8 cellular contexts compared by ENCODE assay signal in the genomic region with DNA sequence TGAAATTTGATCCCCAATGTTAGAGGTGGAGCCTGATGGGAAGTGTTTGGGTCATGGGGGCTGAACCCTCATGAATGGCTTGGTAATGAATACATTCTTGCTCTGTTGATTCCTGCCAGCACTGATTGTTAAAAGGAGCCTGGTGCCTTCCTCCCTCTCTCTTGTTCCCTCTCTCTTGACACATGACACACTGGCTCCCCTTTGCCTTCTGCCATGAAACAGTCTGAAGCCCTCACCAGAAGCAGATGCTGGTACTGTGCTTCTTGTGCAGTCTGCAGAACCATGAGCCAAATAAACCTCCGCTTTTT. TPM values are rescaled to one million over a fixed set of nuclear protein-coding genes. Genes with fewer than 3 reads are reported as not detected.
DNase-seq lines count a peak whose midpoint lies in the region; ATAC-seq, FAIRE-seq and TF ChIP-seq lines count a peak whose summit lies in the region.

No MANE protein-coding gene starts in this region.

- peak overlapping the region; percentile 0 to 19 for H3K27ac Mint-ChIP-seq in natural killer cell treated with Interleukin-12 subunit alpha and Interleukin-12 subunit beta and Interleukin-15 and Interleukin-18, amount 100 ng/mL, for 72 hours
- no peak overlapping the region for H3K27ac Mint-ChIP-seq in natural killer cell

- ATAC-seq in natural killer cell treated with Interleukin-12 subunit alpha and Interleukin-12 subunit beta and Interleukin-15 and Interleukin-18, amount 100 ng/mL, for 72 hours: no peak
- ATAC-seq in natural killer cell: no peak
- ATAC-seq in HG03571 (IDR thresholded peaks at IDR 0.05; ENCODE audit: unreplicated experiment): peak; percentile 22

- intact Hi-C loops in natural killer cell (cut with micrococcal nuclease): no loop called here

- peaks cover 5 to 11% of the 10 kb centered on the region in 2 donors for H3K4me1 Mint-ChIP-seq in natural killer cell treated with Interleukin-12 subunit alpha and Interleukin-12 subunit beta and Interleukin-15 and Interleukin-18, amount 100 ng/mL, for 72 hours (ENCODE audit: low read depth in 2 of 2)
- no peaks in the 10 kb centered on the region for H3K4me1 Mint-ChIP-seq in natural killer cell

- TF ChIP-seq CTCF in natural killer cell (IDR thresholded peaks at IDR 0.05) (no peak), cardiac fibroblast (IDR thresholded peaks at IDR 0.05; ENCODE audit: low read depth, low read length) (no peak)

- H3K27me3 Mint-ChIP-seq in natural killer cell treated with Interleukin-12 subunit alpha and Interleukin-12 subunit beta and Interleukin-15 and Interleukin-18, amount 100 ng/mL, for 72 hours: peaks cover 13 to 19% of the 10 kb centered on the region in 2 donors
- H3K27me3 Mint-ChIP-seq in natural killer cell (ENCODE audit: low read depth in 2 of 2): peaks cover 11 to 23% of the 10 kb centered on the region in 2 donors

- H3K36me3 Mint-ChIP-seq in natural killer cell treated with Interleukin-12 subunit alpha and Interleukin-12 subunit beta and Interleukin-15 and Interleukin-18, amount 100 ng/mL, for 72 hours: no peaks in the 10 kb centered on the region
- H3K36me3 Mint-ChIP-seq in natural killer cell: no peaks in the 10 kb centered on the region

- no peak overlapping the region for H3K4me3 ChIP-seq in cardiac fibroblast (replicated peaks in 1 of 2; ENCODE audit: low read depth in 2 of 2, low read length in 2 of 2)

- no peaks in the 10 kb centered on the region for H3K9me3 Mint-ChIP-seq in natural killer cell treated with Interleukin-12 subunit alpha and Interleukin-12 subunit beta and Interleukin-15 and Interleukin-18, amount 100 ng/mL, for 72 hours
- no peaks in the 10 kb centered on the region for H3K9me3 Mint-ChIP-seq in natural killer cell

- H3K4me3 Mint-ChIP-seq in natural killer cell treated with Interleukin-12 subunit alpha and Interleukin-12 subunit beta and Interleukin-15 and Interleukin-18, amount 100 ng/mL, for 72 hours: peak overlapping the region; percentile 1
- no peak overlapping the region for H3K4me3 Mint-ChIP-seq in natural killer cell

- FAIRE-seq in urothelium cell line (lab: Jason Lieb, UNC): no peak

- DNase-seq in natural killer cell treated with Interleukin-12 subunit alpha and Interleukin-12 subunit beta and Interleukin-15 and Interleukin-18, amount 100 ng/mL, for 72 hours (ENCODE audit: low spot score): no peak
- DNase-seq in natural killer cell (no peak), cardiac fibroblast (ENCODE audit: low read depth in 2 of 2) (peak; percentile 10 to 42), renal cortical epithelial cell (ENCODE audit: low read depth) (peak; percentile 81), Kasumi-1 (lab: John Stamatoyannopoulos, UW) (no peak), NCI-H524 treated with DMSO at 0.1 percent for 48 hours (lab: John Stamatoyannopoulos, UW) (no peak), urothelium cell line (ENCODE audit: low spot score) (no peak)

RNA-seq across cellular contexts. Expression of a gene that starts 30.6 kb away (rescaled TPM):
- 10 to 100 TPM; 27.1 to 33.1 TPM for total RNA-seq in natural killer cell treated with Interleukin-12 subunit alpha and Interleukin-12 subunit beta and Interleukin-15 and Interleukin-18, amount 100 ng/mL, for 72 hours
- total RNA-seq in natural killer cell: 10 to 100 TPM; 64.6 to 76.3 (median 66.1) TPM
- 11.1 and 37.9 TPM in 2 replicates for total RNA-seq in renal cortical epithelial cell

Comparison
In these comparisons a context has a peak if more than half of its experiments do, and no peak if none do; other contexts are left out.
1. H3K27ac Mint-ChIP-seq: peak in natural killer cell treated with Interleukin-12 subunit alpha and Interleukin-12 subunit beta and Interleukin-15 and Interleukin-18, amount 100 ng/mL, for 72 hours (2 of 2); none in natural killer cell (0 of 2).
2. DNase-seq: peak in cardiac fibroblast (2 of 2) and renal cortical epithelial cell (single experiment); none in natural killer cell treated with Interleukin-12 subunit alpha and Interleukin-12 subunit beta and Interleukin-15 and Interleukin-18, amount 100 ng/mL, for 72 hours (single experiment), natural killer cell (single experiment), Kasumi-1 (0 of 2), NCI-H524 treated with DMSO at 0.1 percent for 48 hours (single experiment) and urothelium cell line (single experiment).